ENCODE assay signal across 1 cellular context in the genomic region with DNA sequence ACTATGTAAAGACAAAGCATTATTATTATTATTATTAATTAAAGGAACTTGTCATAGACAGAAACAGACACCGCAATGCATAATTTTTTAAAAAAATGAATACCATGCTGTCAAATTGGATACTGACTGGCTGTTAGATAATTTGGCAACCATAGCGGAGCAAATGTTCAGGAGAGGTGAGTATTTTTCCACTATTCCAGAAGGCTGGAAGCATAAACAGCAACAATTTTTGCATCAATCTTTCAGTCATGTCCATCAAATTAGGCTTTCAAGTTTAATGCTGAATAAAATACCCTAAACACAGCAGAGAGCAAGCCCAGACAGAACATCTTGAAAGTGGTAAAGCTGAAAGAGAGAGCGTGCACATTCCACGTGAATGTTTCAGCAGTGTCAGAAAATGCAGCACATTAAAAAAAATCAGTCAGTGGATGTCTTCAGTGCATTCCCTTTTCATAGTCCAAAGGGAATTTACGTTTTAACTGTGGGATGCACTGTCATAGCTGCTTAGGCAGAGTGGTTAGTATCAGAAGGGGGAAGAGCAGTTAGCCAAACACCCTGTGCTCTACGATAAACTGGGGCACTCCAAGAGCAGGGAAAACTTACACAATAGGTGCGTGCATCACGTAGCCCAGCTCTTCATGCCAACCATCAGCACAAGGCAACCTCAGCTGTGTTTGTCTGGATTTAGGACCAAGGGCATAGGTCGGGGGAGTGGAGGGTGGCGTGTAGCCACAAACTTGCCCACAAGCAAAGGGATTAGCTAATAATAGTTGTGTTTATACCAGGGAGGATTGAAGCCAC.
TF ChIP-seq lines count a peak whose summit lies in the region.

No MANE protein-coding gene starts in this region.

TF ChIP-seq in HepG2, 621 proteins besides CTCF, POLR2A, EP300 and RAD21 (continued from another document):
- TF ChIP-seq ZSCAN29 (CRISPR knock-in tag; conservative IDR thresholded peaks at IDR 0.05) (no peak), NFYC (CRISPR knock-in tag; IDR thresholded peaks at IDR 0.05) (no peak), ZNF549 (CRISPR knock-in tag; IDR thresholded peaks at IDR 0.05) (no peak), CEBPG (CRISPR knock-in tag; IDR thresholded peaks at IDR 0.05) (peak; percentile 39; the same call in 1 of the 2 replicates), SP5 (CRISPR knock-in tag; IDR thresholded peaks at IDR 0.05; ENCODE audit: borderline replicate concordance, low read depth) (no peak), CCDC6 (CRISPR knock-in tag; IDR thresholded peaks at IDR 0.05) (no peak), IRF2 (CRISPR knock-in tag; IDR thresholded peaks at IDR 0.05) (no peak), HNF4A (CRISPR knock-in tag; IDR thresholded peaks at IDR 0.05) (peak; percentile 18; the same call in 1 of the 2 replicates), ZBTB7A (CRISPR knock-in tag; IDR thresholded peaks at IDR 0.05) (no peak), ZNF33A (CRISPR knock-in tag; IDR thresholded peaks at IDR 0.05; ENCODE audit: borderline replicate concordance) (no peak)
- TF ChIP-seq, protein P1, sequence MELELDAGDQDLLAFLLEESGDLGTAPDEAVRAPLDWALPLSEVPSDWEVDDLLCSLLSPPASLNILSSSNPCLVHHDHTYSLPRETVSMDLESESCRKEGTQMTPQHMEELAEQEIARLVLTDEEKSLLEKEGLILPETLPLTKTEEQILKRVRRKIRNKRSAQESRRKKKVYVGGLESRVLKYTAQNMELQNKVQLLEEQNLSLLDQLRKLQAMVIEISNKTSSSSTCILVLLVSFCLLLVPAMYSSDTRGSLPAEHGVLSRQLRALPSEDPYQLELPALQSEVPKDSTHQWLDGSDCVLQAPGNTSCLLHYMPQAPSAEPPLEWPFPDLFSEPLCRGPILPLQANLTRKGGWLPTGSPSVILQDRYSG (CRISPR knock-in tag; IDR thresholded peaks at IDR 0.05) = no peak
- TF ChIP-seq, protein P2, sequence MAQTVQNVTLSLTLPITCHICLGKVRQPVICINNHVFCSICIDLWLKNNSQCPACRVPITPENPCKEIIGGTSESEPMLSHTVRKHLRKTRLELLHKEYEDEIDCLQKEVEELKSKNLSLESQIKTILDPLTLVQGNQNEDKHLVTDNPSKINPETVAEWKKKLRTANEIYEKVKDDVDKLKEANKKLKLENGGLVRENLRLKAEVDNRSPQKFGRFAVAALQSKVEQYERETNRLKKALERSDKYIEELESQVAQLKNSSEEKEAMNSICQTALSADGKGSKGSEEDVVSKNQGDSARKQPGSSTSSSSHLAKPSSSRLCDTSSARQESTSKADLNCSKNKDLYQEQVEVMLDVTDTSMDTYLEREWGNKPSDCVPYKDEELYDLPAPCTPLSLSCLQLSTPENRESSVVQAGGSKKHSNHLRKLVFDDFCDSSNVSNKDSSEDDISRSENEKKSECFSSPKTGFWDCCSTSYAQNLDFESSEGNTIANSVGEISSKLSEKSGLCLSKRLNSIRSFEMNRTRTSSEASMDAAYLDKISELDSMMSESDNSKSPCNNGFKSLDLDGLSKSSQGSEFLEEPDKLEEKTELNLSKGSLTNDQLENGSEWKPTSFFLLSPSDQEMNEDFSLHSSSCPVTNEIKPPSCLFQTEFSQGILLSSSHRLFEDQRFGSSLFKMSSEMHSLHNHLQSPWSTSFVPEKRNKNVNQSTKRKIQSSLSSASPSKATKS (CRISPR knock-in tag; IDR thresholded peaks at IDR 0.05) = no peak
- TF ChIP-seq, protein P3, sequence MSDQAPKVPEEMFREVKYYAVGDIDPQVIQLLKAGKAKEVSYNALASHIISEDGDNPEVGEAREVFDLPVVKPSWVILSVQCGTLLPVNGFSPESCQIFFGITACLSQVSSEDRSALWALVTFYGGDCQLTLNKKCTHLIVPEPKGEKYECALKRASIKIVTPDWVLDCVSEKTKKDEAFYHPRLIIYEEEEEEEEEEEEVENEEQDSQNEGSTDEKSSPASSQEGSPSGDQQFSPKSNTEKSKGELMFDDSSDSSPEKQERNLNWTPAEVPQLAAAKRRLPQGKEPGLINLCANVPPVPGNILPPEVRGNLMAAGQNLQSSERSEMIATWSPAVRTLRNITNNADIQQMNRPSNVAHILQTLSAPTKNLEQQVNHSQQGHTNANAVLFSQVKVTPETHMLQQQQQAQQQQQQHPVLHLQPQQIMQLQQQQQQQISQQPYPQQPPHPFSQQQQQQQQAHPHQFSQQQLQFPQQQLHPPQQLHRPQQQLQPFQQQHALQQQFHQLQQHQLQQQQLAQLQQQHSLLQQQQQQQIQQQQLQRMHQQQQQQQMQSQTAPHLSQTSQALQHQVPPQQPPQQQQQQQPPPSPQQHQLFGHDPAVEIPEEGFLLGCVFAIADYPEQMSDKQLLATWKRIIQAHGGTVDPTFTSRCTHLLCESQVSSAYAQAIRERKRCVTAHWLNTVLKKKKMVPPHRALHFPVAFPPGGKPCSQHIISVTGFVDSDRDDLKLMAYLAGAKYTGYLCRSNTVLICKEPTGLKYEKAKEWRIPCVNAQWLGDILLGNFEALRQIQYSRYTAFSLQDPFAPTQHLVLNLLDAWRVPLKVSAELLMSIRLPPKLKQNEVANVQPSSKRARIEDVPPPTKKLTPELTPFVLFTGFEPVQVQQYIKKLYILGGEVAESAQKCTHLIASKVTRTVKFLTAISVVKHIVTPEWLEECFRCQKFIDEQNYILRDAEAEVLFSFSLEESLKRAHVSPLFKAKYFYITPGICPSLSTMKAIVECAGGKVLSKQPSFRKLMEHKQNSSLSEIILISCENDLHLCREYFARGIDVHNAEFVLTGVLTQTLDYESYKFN (CRISPR knock-in tag; conservative IDR thresholded peaks at IDR 0.05) = 0 out of 2 replicates have a peak, but pooled peaks have one; percentile 16
- TF ChIP-seq, protein P4, sequence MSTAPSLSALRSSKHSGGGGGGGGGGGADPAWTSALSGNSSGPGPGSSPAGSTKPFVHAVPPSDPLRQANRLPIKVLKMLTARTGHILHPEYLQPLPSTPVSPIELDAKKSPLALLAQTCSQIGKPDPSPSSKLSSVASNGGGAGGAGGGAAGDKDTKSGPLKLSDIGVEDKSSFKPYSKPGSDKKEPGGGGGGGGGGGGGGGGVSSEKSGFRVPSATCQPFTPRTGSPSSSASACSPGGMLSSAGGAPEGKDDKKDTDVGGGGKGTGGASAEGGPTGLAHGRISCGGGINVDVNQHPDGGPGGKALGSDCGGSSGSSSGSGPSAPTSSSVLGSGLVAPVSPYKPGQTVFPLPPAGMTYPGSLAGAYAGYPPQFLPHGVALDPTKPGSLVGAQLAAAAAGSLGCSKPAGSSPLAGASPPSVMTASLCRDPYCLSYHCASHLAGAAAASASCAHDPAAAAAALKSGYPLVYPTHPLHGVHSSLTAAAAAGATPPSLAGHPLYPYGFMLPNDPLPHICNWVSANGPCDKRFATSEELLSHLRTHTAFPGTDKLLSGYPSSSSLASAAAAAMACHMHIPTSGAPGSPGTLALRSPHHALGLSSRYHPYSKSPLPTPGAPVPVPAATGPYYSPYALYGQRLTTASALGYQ (CRISPR knock-in tag; IDR thresholded peaks at IDR 0.05) = no peak
- TF ChIP-seq, protein P5, sequence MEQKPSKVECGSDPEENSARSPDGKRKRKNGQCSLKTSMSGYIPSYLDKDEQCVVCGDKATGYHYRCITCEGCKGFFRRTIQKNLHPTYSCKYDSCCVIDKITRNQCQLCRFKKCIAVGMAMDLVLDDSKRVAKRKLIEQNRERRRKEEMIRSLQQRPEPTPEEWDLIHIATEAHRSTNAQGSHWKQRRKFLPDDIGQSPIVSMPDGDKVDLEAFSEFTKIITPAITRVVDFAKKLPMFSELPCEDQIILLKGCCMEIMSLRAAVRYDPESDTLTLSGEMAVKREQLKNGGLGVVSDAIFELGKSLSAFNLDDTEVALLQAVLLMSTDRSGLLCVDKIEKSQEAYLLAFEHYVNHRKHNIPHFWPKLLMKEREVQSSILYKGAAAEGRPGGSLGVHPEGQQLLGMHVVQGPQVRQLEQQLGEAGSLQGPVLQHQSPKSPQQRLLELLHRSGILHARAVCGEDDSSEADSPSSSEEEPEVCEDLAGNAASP (CRISPR knock-in tag; IDR thresholded peaks at IDR 0.05; ENCODE audit: borderline replicate concordance) = no peak
- TF ChIP-seq, protein P6, sequence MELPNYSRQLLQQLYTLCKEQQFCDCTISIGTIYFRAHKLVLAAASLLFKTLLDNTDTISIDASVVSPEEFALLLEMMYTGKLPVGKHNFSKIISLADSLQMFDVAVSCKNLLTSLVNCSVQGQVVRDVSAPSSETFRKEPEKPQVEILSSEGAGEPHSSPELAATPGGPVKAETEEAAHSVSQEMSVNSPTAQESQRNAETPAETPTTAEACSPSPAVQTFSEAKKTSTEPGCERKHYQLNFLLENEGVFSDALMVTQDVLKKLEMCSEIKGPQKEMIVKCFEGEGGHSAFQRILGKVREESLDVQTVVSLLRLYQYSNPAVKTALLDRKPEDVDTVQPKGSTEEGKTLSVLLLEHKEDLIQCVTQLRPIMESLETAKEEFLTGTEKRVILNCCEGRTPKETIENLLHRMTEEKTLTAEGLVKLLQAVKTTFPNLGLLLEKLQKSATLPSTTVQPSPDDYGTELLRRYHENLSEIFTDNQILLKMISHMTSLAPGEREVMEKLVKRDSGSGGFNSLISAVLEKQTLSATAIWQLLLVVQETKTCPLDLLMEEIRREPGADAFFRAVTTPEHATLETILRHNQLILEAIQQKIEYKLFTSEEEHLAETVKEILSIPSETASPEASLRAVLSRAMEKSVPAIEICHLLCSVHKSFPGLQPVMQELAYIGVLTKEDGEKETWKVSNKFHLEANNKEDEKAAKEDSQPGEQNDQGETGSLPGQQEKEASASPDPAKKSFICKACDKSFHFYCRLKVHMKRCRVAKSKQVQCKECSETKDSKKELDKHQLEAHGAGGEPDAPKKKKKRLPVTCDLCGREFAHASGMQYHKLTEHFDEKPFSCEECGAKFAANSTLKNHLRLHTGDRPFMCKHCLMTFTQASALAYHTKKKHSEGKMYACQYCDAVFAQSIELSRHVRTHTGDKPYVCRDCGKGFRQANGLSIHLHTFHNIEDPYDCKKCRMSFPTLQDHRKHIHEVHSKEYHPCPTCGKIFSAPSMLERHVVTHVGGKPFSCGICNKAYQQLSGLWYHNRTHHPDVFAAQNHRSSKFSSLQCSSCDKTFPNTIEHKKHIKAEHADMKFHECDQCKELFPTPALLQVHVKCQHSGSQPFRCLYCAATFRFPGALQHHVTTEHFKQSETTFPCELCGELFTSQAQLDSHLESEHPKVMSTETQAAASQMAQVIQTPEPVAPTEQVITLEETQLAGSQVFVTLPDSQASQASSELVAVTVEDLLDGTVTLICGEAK (IDR thresholded peaks at IDR 0.05) = no peak
- TF ChIP-seq, protein P6 (CRISPR knock-in tag; IDR thresholded peaks at IDR 0.05) = no peak
- TF ChIP-seq, protein P7, sequence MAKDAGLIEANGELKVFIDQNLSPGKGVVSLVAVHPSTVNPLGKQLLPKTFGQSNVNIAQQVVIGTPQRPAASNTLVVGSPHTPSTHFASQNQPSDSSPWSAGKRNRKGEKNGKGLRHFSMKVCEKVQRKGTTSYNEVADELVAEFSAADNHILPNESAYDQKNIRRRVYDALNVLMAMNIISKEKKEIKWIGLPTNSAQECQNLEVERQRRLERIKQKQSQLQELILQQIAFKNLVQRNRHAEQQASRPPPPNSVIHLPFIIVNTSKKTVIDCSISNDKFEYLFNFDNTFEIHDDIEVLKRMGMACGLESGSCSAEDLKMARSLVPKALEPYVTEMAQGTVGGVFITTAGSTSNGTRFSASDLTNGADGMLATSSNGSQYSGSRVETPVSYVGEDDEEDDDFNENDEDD (CRISPR knock-in tag; IDR thresholded peaks at IDR 0.05; ENCODE audit: borderline replicate concordance) = no peak
- TF ChIP-seq, protein P8, sequence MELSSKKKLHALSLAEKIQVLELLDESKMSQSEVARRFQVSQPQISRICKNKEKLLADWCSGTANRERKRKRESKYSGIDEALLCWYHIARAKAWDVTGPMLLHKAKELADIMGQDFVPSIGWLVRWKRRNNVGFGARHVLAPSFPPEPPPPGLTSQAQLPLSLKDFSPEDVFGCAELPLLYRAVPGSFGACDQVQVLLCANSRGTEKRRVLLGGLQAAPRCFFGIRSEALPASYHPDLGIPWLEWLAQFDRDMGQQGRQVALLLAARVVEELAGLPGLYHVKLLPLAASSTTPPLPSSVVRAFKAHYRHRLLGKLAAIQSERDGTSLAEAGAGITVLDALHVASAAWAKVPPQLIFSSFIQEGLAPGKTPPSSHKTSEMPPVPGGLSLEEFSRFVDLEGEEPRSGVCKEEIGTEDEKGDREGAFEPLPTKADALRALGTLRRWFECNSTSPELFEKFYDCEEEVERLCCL (CRISPR knock-in tag; IDR thresholded peaks at IDR 0.05; ENCODE audit: borderline replicate concordance) = no peak
